Comparison of ENCODE assay signal across 15 cellular contexts in genomic region chr16:49280022-49280741, GRCh38. TPM values are rescaled to one million over a fixed set of nuclear protein-coding genes. Genes with fewer than 3 reads are reported as not detected.
A peak's percentile ranks its signal among the peaks of the same experiment; 100 is the strongest.
DNase-seq lines count a peak whose midpoint lies in the region; ATAC-seq and TF ChIP-seq lines count a peak whose summit lies in the region.
"Had no signal": no experiment of that assay in that cellular context is flagged by ENCODE, and none has a peak within 500 bp of the region (broad histone marks: within the 10 kb centered on the region; RNA-seq: fewer than 3 reads in every experiment).

No MANE protein-coding gene starts in this region.

- DNase-seq in NCI-H1436 (lab: John Stamatoyannopoulos, UW) (peak; percentile 4), NCI-H1436 treated with DMSO at 0.1 percent for 48 hours (lab: John Stamatoyannopoulos, UW) (no peak), dermis blood vessel endothelial cell (peak; percentile 17), GM19238 (ENCODE audit: insufficient read length, low spot score) (no peak), DMS79 treated with DMSO at 0.1 percent for 48 hours (lab: John Stamatoyannopoulos, UW) (no peak)
- no peak for DNase-seq in naive thymus-derived CD8-positive, alpha-beta T cell
- DNase-seq: activated naive CD4-positive, alpha-beta T cell treated with anti-CD3 and anti-CD28 coated beads, Interleukin-2, amount 50 U/mL, for 16 hours; GDM1; Karpas-422; lower lobe of right lung; NCI-H510A treated with DMSO at 0.1 percent for 48 hours; SW 1271 had no signal

- POLR2A ChIA-PET in HEK293 (lab: Yijun Ruan, JAX), result no interaction called here
- POLR2A ChIA-PET in naive thymus-derived CD8-positive, alpha-beta T cell (lab: Charles Lee), result no interaction called here

- H3K27ac Mint-ChIP-seq in naive thymus-derived CD8-positive, alpha-beta T cell, result no peak overlapping the region

- no peak for ATAC-seq in naive thymus-derived CD8-positive, alpha-beta T cell
- ATAC-seq in HG03135 (IDR thresholded peaks at IDR 0.05; ENCODE audit: unreplicated experiment), result no peak
- ATAC-seq: lower lobe of right lung had no signal

- H3K27me3 Mint-ChIP-seq in naive thymus-derived CD8-positive, alpha-beta T cell, result peaks cover 31 to 82% (median 63%) of the 10 kb centered on the region in 5 donors

- H3K4me1 ChIP-seq in HEK293 (ENCODE audit: control insufficient read depth, insufficient read depth, low read length), result peaks cover 2% of the 10 kb centered on the region; the same call in 1 of the 2 replicates

- no peaks in the 10 kb centered on the region for H3K36me3 ChIP-seq in HEK293 (ENCODE audit: control insufficient read depth in 2 of 2, insufficient read depth in 1 of 2, low read length in 2 of 2)
- H3K36me3 ChIP-seq: lower lobe of right lung had no signal

- no peak for TF ChIP-seq CTCF in HEK293 (tag by site-specific recombination; IDR thresholded peaks at IDR 0.05)

- CTCF ChIA-PET in HEK293 (lab: Yijun Ruan, JAX), result interaction anchor here (0.7 kb wide), 1 partner anchor 69 kb away, joined by 4 read pairs; no protein-coding TSS in a partner anchor

- no peak overlapping the region for H3K27ac ChIP-seq in HEK293 (ENCODE audit: extremely low read depth, low read depth, low read length)
- H3K27ac ChIP-seq: lower lobe of right lung had no signal

- H3K9me3 ChIP-seq in HEK293 (ENCODE audit: control insufficient read depth, insufficient read depth, low read depth, low read length), result no peaks in the 10 kb centered on the region
- H3K9me3 ChIP-seq: lower lobe of right lung had no signal

- H3K4me3 Mint-ChIP-seq in naive thymus-derived CD8-positive, alpha-beta T cell, result peak overlapping the region in 8 of 10 donors; percentile 22 to 81 (median 52)

- peaks cover 0 to 8% (median 7%) of the 10 kb centered on the region in 3 donors for H3K36me3 Mint-ChIP-seq in naive thymus-derived CD8-positive, alpha-beta T cell

- no peak overlapping the region for H3K4me3 ChIP-seq in HEK293 (ENCODE audit: low read depth, low read length)
- H3K4me3 ChIP-seq: lower lobe of right lung had no signal

- peaks cover 0 to 5% (median 0%) of the 10 kb centered on the region in 9 donors for H3K9me3 Mint-ChIP-seq in naive thymus-derived CD8-positive, alpha-beta T cell

- H3K4me1 Mint-ChIP-seq in naive thymus-derived CD8-positive, alpha-beta T cell, result peaks cover 0 to 31% (median 17%) of the 10 kb centered on the region in 4 donors

TF ChIP-seq in HEK293, 187 proteins besides CTCF, POLR2A, EP300 and RAD21:
- TF ChIP-seq REST (tag by site-specific recombination; IDR thresholded peaks at IDR 0.05) (peak; percentile 85), ZNF792 (tag by site-specific recombination; IDR thresholded peaks at IDR 0.05) (no peak)
TF ChIP-seq in HEK293: peak in this region for 1.

RNA-seq across cellular contexts. Expression of gene CBLN1, which starts 1.5 kb away (rescaled TPM):
- not detected in 2 replicates for total RNA-seq in dermis blood vessel endothelial cell
- not detected for total RNA-seq in naive thymus-derived CD8-positive, alpha-beta T cell
- polyA plus RNA-seq in naive thymus-derived CD8-positive, alpha-beta T cell, result not detected
- total RNA-seq: lower lobe of right lung, pulmonary artery endothelial cell had no signal

Comparison
In these comparisons a context has a peak if more than half of its experiments do, and no peak if none do; other contexts are left out.
1. DNase-seq: peak in NCI-H1436 (single experiment) and dermis blood vessel endothelial cell (single experiment); none in NCI-H1436 treated with DMSO at 0.1 percent for 48 hours (single experiment), naive thymus-derived CD8-positive, alpha-beta T cell (0 of 10), GM19238 (single experiment) and DMS79 treated with DMSO at 0.1 percent for 48 hours (single experiment).